In the genomic region with DNA sequence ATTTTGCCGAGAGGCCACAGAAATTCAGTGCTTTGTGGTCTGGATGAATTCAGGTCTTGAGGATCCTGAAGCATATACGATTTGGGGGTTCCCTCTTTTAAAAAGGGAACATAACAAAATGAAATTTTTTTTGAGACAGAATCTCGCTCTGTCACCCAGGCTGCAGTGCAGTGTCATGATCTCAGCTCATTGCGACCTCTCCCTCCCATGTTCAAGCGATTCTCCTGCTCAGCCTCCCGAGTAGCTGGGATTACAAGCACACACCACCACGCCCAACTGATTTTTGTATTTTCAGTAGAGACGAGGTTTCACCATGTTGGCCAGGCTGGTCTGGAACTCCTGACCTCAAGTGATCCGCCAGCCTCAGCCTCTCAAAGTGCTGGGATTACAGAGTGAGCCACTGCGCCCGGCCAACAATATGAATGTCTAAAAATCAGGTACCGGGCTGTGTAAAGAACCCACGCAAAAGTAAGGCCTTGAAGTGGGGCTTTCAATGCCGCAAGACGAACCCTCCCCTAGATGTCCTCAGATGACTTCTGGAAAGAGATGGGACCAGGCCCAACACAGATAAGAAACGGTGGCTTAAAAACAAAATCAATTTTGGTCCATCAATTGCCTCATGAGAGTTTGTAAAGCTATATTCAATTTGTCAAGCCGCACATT, we compare ENCODE assay signal across 1 cellular context.
A peak's percentile ranks its signal among the peaks of the same experiment; 100 is the strongest.
TF ChIP-seq lines count a peak whose summit lies in the region.

No MANE protein-coding gene starts in this region.

TF ChIP-seq in K562, 482 proteins besides CTCF, POLR2A, EP300 and RAD21 (continued from another document):
- 0 out of 2 replicates have a peak, but pooled peaks have one; percentile 58 for TF ChIP-seq ZNF766 (CRISPR knock-in tag; conservative IDR thresholded peaks at IDR 0.05)
- TF ChIP-seq ZNF347 (CRISPR knock-in tag; IDR thresholded peaks at IDR 0.05; ENCODE audit: low read depth), result no peak
- TF ChIP-seq, protein P1, sequence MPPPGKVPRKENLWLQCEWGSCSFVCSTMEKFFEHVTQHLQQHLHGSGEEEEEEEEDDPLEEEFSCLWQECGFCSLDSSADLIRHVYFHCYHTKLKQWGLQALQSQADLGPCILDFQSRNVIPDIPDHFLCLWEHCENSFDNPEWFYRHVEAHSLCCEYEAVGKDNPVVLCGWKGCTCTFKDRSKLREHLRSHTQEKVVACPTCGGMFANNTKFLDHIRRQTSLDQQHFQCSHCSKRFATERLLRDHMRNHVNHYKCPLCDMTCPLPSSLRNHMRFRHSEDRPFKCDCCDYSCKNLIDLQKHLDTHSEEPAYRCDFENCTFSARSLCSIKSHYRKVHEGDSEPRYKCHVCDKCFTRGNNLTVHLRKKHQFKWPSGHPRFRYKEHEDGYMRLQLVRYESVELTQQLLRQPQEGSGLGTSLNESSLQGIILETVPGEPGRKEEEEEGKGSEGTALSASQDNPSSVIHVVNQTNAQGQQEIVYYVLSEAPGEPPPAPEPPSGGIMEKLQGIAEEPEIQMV (tag; conservative IDR thresholded peaks at IDR 0.05; ENCODE audit: low read depth), result no peak
- TF ChIP-seq, protein P2, sequence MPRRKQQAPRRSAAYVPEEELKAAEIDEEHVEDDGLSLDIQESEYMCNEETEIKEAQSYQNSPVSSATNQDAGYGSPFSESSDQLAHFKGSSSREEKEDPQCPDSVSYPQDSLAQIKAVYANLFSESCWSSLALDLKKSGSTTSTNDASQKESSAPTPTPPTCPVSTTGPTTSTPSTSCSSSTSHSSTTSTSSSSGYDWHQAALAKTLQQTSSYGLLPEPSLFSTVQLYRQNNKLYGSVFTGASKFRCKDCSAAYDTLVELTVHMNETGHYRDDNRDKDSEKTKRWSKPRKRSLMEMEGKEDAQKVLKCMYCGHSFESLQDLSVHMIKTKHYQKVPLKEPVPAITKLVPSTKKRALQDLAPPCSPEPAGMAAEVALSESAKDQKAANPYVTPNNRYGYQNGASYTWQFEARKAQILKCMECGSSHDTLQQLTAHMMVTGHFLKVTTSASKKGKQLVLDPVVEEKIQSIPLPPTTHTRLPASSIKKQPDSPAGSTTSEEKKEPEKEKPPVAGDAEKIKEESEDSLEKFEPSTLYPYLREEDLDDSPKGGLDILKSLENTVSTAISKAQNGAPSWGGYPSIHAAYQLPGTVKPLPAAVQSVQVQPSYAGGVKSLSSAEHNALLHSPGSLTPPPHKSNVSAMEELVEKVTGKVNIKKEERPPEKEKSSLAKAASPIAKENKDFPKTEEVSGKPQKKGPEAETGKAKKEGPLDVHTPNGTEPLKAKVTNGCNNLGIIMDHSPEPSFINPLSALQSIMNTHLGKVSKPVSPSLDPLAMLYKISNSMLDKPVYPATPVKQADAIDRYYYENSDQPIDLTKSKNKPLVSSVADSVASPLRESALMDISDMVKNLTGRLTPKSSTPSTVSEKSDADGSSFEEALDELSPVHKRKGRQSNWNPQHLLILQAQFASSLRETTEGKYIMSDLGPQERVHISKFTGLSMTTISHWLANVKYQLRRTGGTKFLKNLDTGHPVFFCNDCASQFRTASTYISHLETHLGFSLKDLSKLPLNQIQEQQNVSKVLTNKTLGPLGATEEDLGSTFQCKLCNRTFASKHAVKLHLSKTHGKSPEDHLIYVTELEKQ (CRISPR knock-in tag; IDR thresholded peaks at IDR 0.05), result no peak
- no peak; the same call in 1 of the 2 replicates for TF ChIP-seq JUND (IDR thresholded peaks at IDR 0.05; ENCODE audit: borderline replicate concordance, low read depth, low read length)
- TF ChIP-seq JUND (tag; IDR thresholded peaks at IDR 0.05; ENCODE audit: borderline replicate concordance, low read depth, low read length), result no peak; the same call in 2 of the 3 replicates
- TF ChIP-seq, protein P3, sequence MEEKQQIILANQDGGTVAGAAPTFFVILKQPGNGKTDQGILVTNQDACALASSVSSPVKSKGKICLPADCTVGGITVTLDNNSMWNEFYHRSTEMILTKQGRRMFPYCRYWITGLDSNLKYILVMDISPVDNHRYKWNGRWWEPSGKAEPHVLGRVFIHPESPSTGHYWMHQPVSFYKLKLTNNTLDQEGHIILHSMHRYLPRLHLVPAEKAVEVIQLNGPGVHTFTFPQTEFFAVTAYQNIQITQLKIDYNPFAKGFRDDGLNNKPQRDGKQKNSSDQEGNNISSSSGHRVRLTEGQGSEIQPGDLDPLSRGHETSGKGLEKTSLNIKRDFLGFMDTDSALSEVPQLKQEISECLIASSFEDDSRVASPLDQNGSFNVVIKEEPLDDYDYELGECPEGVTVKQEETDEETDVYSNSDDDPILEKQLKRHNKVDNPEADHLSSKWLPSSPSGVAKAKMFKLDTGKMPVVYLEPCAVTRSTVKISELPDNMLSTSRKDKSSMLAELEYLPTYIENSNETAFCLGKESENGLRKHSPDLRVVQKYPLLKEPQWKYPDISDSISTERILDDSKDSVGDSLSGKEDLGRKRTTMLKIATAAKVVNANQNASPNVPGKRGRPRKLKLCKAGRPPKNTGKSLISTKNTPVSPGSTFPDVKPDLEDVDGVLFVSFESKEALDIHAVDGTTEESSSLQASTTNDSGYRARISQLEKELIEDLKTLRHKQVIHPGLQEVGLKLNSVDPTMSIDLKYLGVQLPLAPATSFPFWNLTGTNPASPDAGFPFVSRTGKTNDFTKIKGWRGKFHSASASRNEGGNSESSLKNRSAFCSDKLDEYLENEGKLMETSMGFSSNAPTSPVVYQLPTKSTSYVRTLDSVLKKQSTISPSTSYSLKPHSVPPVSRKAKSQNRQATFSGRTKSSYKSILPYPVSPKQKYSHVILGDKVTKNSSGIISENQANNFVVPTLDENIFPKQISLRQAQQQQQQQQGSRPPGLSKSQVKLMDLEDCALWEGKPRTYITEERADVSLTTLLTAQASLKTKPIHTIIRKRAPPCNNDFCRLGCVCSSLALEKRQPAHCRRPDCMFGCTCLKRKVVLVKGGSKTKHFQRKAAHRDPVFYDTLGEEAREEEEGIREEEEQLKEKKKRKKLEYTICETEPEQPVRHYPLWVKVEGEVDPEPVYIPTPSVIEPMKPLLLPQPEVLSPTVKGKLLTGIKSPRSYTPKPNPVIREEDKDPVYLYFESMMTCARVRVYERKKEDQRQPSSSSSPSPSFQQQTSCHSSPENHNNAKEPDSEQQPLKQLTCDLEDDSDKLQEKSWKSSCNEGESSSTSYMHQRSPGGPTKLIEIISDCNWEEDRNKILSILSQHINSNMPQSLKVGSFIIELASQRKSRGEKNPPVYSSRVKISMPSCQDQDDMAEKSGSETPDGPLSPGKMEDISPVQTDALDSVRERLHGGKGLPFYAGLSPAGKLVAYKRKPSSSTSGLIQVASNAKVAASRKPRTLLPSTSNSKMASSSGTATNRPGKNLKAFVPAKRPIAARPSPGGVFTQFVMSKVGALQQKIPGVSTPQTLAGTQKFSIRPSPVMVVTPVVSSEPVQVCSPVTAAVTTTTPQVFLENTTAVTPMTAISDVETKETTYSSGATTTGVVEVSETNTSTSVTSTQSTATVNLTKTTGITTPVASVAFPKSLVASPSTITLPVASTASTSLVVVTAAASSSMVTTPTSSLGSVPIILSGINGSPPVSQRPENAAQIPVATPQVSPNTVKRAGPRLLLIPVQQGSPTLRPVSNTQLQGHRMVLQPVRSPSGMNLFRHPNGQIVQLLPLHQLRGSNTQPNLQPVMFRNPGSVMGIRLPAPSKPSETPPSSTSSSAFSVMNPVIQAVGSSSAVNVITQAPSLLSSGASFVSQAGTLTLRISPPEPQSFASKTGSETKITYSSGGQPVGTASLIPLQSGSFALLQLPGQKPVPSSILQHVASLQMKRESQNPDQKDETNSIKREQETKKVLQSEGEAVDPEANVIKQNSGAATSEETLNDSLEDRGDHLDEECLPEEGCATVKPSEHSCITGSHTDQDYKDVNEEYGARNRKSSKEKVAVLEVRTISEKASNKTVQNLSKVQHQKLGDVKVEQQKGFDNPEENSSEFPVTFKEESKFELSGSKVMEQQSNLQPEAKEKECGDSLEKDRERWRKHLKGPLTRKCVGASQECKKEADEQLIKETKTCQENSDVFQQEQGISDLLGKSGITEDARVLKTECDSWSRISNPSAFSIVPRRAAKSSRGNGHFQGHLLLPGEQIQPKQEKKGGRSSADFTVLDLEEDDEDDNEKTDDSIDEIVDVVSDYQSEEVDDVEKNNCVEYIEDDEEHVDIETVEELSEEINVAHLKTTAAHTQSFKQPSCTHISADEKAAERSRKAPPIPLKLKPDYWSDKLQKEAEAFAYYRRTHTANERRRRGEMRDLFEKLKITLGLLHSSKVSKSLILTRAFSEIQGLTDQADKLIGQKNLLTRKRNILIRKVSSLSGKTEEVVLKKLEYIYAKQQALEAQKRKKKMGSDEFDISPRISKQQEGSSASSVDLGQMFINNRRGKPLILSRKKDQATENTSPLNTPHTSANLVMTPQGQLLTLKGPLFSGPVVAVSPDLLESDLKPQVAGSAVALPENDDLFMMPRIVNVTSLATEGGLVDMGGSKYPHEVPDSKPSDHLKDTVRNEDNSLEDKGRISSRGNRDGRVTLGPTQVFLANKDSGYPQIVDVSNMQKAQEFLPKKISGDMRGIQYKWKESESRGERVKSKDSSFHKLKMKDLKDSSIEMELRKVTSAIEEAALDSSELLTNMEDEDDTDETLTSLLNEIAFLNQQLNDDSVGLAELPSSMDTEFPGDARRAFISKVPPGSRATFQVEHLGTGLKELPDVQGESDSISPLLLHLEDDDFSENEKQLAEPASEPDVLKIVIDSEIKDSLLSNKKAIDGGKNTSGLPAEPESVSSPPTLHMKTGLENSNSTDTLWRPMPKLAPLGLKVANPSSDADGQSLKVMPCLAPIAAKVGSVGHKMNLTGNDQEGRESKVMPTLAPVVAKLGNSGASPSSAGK (IDR thresholded peaks at IDR 0.05), result no peak
- no peak for TF ChIP-seq HEY1 (CRISPR knock-in tag; IDR thresholded peaks at IDR 0.05; ENCODE audit: borderline replicate concordance)
- TF ChIP-seq NUFIP1 (IDR thresholded peaks at IDR 0.05; ENCODE audit: partially characterized antibody), result no peak
- peak; percentile 13; the same call in 1 of the 2 replicates for TF ChIP-seq ZNF316 (IDR thresholded peaks at IDR 0.05)
- TF ChIP-seq L3MBTL2 (IDR thresholded peaks at IDR 0.05), result peak; percentile 57; the same call in 1 of the 2 replicates
- no peak for TF ChIP-seq KAT7 (CRISPR knock-in tag; IDR thresholded peaks at IDR 0.05; ENCODE audit: borderline replicate concordance)
- TF ChIP-seq ZNF217 (CRISPR knock-in tag; IDR thresholded peaks at IDR 0.05), result no peak
- TF ChIP-seq KHSRP (IDR thresholded peaks at IDR 0.05), result no peak
- TF ChIP-seq, protein P4, sequence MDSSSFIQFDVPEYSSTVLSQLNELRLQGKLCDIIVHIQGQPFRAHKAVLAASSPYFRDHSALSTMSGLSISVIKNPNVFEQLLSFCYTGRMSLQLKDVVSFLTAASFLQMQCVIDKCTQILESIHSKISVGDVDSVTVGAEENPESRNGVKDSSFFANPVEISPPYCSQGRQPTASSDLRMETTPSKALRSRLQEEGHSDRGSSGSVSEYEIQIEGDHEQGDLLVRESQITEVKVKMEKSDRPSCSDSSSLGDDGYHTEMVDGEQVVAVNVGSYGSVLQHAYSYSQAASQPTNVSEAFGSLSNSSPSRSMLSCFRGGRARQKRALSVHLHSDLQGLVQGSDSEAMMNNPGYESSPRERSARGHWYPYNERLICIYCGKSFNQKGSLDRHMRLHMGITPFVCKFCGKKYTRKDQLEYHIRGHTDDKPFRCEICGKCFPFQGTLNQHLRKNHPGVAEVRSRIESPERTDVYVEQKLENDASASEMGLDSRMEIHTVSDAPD (CRISPR knock-in tag; IDR thresholded peaks at IDR 0.05), result no peak
- no peak for TF ChIP-seq XRCC5 (IDR thresholded peaks at IDR 0.05; ENCODE audit: low read depth, low read length)
- no peak for TF ChIP-seq JUN (IDR thresholded peaks at IDR 0.05; ENCODE audit: borderline replicate concordance, low read depth, low read length)
- TF ChIP-seq JUN (CRISPR knock-in tag; IDR thresholded peaks at IDR 0.05; ENCODE audit: borderline replicate concordance), result no peak
- TF ChIP-seq, protein P5, sequence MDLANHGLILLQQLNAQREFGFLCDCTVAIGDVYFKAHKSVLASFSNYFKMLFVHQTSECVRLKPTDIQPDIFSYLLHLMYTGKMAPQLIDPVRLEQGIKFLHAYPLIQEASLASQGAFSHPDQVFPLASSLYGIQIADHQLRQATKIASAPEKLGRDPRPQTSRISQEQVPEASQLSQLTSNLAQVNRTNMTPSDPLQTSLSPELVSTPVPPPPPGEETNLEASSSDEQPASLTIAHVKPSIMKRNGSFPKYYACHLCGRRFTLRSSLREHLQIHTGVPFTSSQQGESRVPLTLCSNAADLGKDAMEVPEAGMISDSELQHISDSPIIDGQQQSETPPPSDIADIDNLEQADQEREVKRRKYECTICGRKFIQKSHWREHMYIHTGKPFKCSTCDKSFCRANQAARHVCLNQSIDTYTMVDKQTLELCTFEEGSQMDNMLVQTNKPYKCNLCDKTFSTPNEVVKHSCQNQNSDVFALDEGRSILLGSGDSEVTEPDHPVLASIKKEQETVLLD (IDR thresholded peaks at IDR 0.05), result no peak
- TF ChIP-seq FOXJ3 (CRISPR knock-in tag; IDR thresholded peaks at IDR 0.05), result no peak
- no peak for TF ChIP-seq EP400 (IDR thresholded peaks at IDR 0.05)
- no peak for TF ChIP-seq PHF8 (IDR thresholded peaks at IDR 0.05; ENCODE audit: borderline replicate concordance, low read length)
- TF ChIP-seq, protein P6, sequence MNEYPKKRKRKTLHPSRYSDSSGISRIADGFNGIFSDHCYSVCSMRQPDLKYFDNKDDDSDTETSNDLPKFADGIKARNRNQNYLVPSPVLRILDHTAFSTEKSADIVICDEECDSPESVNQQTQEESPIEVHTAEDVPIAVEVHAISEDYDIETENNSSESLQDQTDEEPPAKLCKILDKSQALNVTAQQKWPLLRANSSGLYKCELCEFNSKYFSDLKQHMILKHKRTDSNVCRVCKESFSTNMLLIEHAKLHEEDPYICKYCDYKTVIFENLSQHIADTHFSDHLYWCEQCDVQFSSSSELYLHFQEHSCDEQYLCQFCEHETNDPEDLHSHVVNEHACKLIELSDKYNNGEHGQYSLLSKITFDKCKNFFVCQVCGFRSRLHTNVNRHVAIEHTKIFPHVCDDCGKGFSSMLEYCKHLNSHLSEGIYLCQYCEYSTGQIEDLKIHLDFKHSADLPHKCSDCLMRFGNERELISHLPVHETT (CRISPR knock-in tag; conservative IDR thresholded peaks at IDR 0.05 in 1 of 2, IDR thresholded peaks at IDR 0.05 in 1 of 2), result no peak
- no peak for TF ChIP-seq SREBF2 (CRISPR knock-in tag; IDR thresholded peaks at IDR 0.05)
